In genomic region chr1:152252157-152252556, GRCh38 we compare ENCODE assay signal across 30 cellular contexts. TPM values are rescaled to one million over a fixed set of nuclear protein-coding genes. Genes with fewer than 3 reads are reported as not detected.
DNase-seq lines count a peak whose midpoint lies in the region; FAIRE-seq and TF ChIP-seq lines count a peak whose summit lies in the region.
"Had no signal": no experiment of that assay in that cellular context is flagged by ENCODE, and none has a peak within 500 bp of the region (broad histone marks: within the 10 kb centered on the region; RNA-seq: fewer than 3 reads in every experiment).

No MANE protein-coding gene starts in this region.

- no peak overlapping the region for H3K4me3 Mint-ChIP-seq in astrocyte (ENCODE audit: unreplicated experiment)
- H3K4me3 Mint-ChIP-seq: activated naive CD4-positive, alpha-beta T cell treated with anti-CD3 and anti-CD28 coated beads, Interleukin-2, amount 50 U/mL, for 24 hours; CD4-positive, alpha-beta T cell; effector memory CD8-positive, alpha-beta T cell; stimulated activated naive CD8-positive, alpha-beta T cell treated with anti-CD3 and anti-CD28 coated beads, Interleukin-15, Interleukin-2, amounts not matched to agents 100 ng/mL and 50 ng/mL, for 24 hours; WTC11 had no signal

- no peaks in the 10 kb centered on the region for H3K27me3 Mint-ChIP-seq in astrocyte (ENCODE audit: low read depth, unreplicated experiment)
- H3K27me3 Mint-ChIP-seq: progenitor cell of endocrine pancreas had no signal

- H4K20me1 ChIP-seq in astrocyte (ENCODE audit: insufficient read depth, low read length), result no peaks in the 10 kb centered on the region

- TF ChIP-seq POLR2A in H54 (IDR thresholded peaks at IDR 0.05; ENCODE audit: low read depth, low read length), result no peak

- H3K9ac ChIP-seq in astrocyte (ENCODE audit: low read length), result no peak overlapping the region
- H3K9ac ChIP-seq: KMS-11 had no signal

- H3K4me3 ChIP-seq in astrocyte (ENCODE audit: insufficient read depth, low read depth, low read length) (no peak overlapping the region), fibroblast of mammary gland (ENCODE audit: control insufficient read depth, low read depth, low read length) (no peak overlapping the region)
- H3K4me3 ChIP-seq: heart left ventricle, sigmoid colon, thyroid gland had no signal

- H2AFZ ChIP-seq in astrocyte (ENCODE audit: low read depth, low read length), result no peak overlapping the region

- peaks cover 7% of the 10 kb centered on the region for H3K36me3 Mint-ChIP-seq in astrocyte (ENCODE audit: low read depth, unreplicated experiment)
- H3K36me3 Mint-ChIP-seq: activated naive CD4-positive, alpha-beta T cell treated with anti-CD3 and anti-CD28 coated beads, Interleukin-2, amount 50 U/mL, for 24 hours had no signal

- no peak overlapping the region for H3K4me2 ChIP-seq in astrocyte (ENCODE audit: low read length)
- H3K4me2 ChIP-seq: KMS-11 had no signal

- TF ChIP-seq CTCF in astrocyte (IDR thresholded peaks at IDR 0.05; ENCODE audit: insufficient read depth, low read depth, low read length) (no peak), fibroblast of mammary gland (conservative IDR thresholded peaks at IDR 0.05; ENCODE audit: control insufficient read depth, insufficient read depth, low read depth, low read length) (no peak)

- no peaks in the 10 kb centered on the region for H3K79me2 ChIP-seq in astrocyte (ENCODE audit: insufficient read depth, low read length)

- no peaks in the 10 kb centered on the region for H3K9me3 Mint-ChIP-seq in astrocyte (ENCODE audit: unreplicated experiment)
- H3K9me3 Mint-ChIP-seq: activated naive CD4-positive, alpha-beta T cell treated with anti-CD3 and anti-CD28 coated beads, Interleukin-2, amount 50 U/mL, for 24 hours; CD4-positive, alpha-beta T cell; effector memory CD8-positive, alpha-beta T cell; stimulated activated naive CD8-positive, alpha-beta T cell treated with anti-CD3 and anti-CD28 coated beads, Interleukin-15, Interleukin-2, amounts not matched to agents 100 ng/mL and 50 ng/mL, for 24 hours had no signal

- no peak overlapping the region for H3K27ac Mint-ChIP-seq in astrocyte (ENCODE audit: unreplicated experiment)
- H3K27ac Mint-ChIP-seq: activated naive CD4-positive, alpha-beta T cell treated with anti-CD3 and anti-CD28 coated beads, Interleukin-2, amount 50 U/mL, for 24 hours; CD4-positive, alpha-beta T cell; effector memory CD8-positive, alpha-beta T cell; progenitor cell of endocrine pancreas; stimulated activated naive CD8-positive, alpha-beta T cell treated with anti-CD3 and anti-CD28 coated beads, Interleukin-15, Interleukin-2, amounts not matched to agents 100 ng/mL and 50 ng/mL, for 24 hours; WTC11 had no signal

- H3K27ac ChIP-seq in astrocyte (ENCODE audit: low read depth, low read length), result no peak overlapping the region
- H3K27ac ChIP-seq: heart left ventricle, KMS-11, sigmoid colon, thyroid gland had no signal

- DNase-seq in HS-27A (ENCODE audit: low read depth) (peak; percentile 56), astrocyte (ENCODE audit: low read depth) (peak; percentile 64), fibroblast of mammary gland (ENCODE audit: low read depth) (peak; percentile 8), stromal cell of bone marrow (ENCODE audit: low read depth) (peak; percentile 19), H54 (ENCODE audit: insufficient read length, low spot score) (no peak), NCI-H748 (lab: John Stamatoyannopoulos, UW; ENCODE audit: unreplicated experiment) (no peak)
- DNase-seq in NK-92 treated with Interleukin-12 subunit alpha and Interleukin-12 subunit beta, amount 100 ng/mL, for 24 hours (lab: John Stamatoyannopoulos, UW), result no peak
- DNase-seq: aorta; CD4-positive, alpha-beta T cell; DMS 273 treated with DMSO at 0.1 percent for 48 hours; effector memory CD8-positive, alpha-beta T cell; GOT3; heart left ventricle; left cardiac atrium; NCI-H1694 treated with DMSO at 0.1 percent for 48 hours; NCI-H526 treated with DMSO at 0.1 percent for 48 hours; sigmoid colon; stimulated activated CD4-positive, alpha-beta T cell treated with anti-CD3 and anti-CD28 coated beads, Interleukin-15, amount 100 ng/mL, for 24 hours; T-helper 9 cell had no signal

- H3K9me3 ChIP-seq in astrocyte (ENCODE audit: insufficient read depth, low read depth, low read length), result no peaks in the 10 kb centered on the region
- H3K9me3 ChIP-seq: sigmoid colon, thyroid gland had no signal

- FAIRE-seq in astrocyte (lab: Jason Lieb, UNC), result no peak
- no peak for FAIRE-seq in H54 (lab: Jason Lieb, UNC)
- FAIRE-seq: G401.6, GM18507 had no signal

- no peaks in the 10 kb centered on the region for H3K36me3 ChIP-seq in astrocyte (ENCODE audit: insufficient read depth, low read length)
- H3K36me3 ChIP-seq: heart left ventricle, sigmoid colon, thyroid gland had no signal

- no peaks in the 10 kb centered on the region for H3K27me3 ChIP-seq in astrocyte (ENCODE audit: insufficient read depth, low read length)
- H3K27me3 ChIP-seq: heart left ventricle, sigmoid colon, thyroid gland had no signal

- no peaks in the 10 kb centered on the region for H3K4me1 ChIP-seq in astrocyte (ENCODE audit: insufficient read depth, low read length)
- H3K4me1 ChIP-seq: heart left ventricle, sigmoid colon, thyroid gland had no signal

- H3K4me1 Mint-ChIP-seq in astrocyte (ENCODE audit: low read depth, unreplicated experiment), result no peaks in the 10 kb centered on the region
- H3K4me1 Mint-ChIP-seq: activated naive CD4-positive, alpha-beta T cell treated with anti-CD3 and anti-CD28 coated beads, Interleukin-2, amount 50 U/mL, for 24 hours; WTC11 had no signal

RNA-seq across cellular contexts. Expression of gene HRNR, which starts 28.2 kb away (rescaled TPM):
- not detected in 2 replicates for total RNA-seq in astrocyte
- total RNA-seq: aorta; CD4-positive, alpha-beta T cell; chondrocyte; fibroblast of lung; heart left ventricle; left cardiac atrium; progenitor cell of endocrine pancreas; Right ventricle myocardium inferior; sigmoid colon; thyroid gland; WTC11 had no signal

Comparison
In these comparisons a context has a peak if more than half of its experiments do, and no peak if none do; other contexts are left out.
1. DNase-seq: peak in HS-27A (single experiment), astrocyte (single experiment), fibroblast of mammary gland (single experiment) and stromal cell of bone marrow (single experiment); none in NK-92 treated with Interleukin-12 subunit alpha and Interleukin-12 subunit beta, amount 100 ng/mL, for 24 hours (single experiment), H54 (single experiment) and NCI-H748 (single experiment).